12 cellular contexts compared by ENCODE assay signal in genomic region chr14:68675233-68675577, GRCh38.
DNase-seq lines count a peak whose midpoint lies in the region; ATAC-seq and TF ChIP-seq lines count a peak whose summit lies in the region.
"Had no signal": no experiment of that assay in that cellular context is flagged by ENCODE, and none has a peak within 500 bp of the region (broad histone marks: within the 10 kb centered on the region; RNA-seq: fewer than 3 reads in every experiment).

No MANE protein-coding gene starts in this region.

- no peak overlapping the region for H3K4me3 ChIP-seq in tibial artery
- H3K4me3 ChIP-seq: mucosa of descending colon had no signal

- no peaks in the 10 kb centered on the region for H3K27me3 ChIP-seq in tibial artery

- no peak overlapping the region for H3K27ac ChIP-seq in tibial artery

- DNase-seq in HS-5 (ENCODE audit: low read depth) (peak; percentile 68), SW 1271 (lab: John Stamatoyannopoulos, UW) (peak; percentile 76 to 79), glomerular endothelial cell (ENCODE audit: extremely low read depth, low read depth, low spot score) (peak; percentile 68), tibial artery (peak; percentile 7 to 32), DMS53 (lab: John Stamatoyannopoulos, UW) (no peak)
- DNase-seq: activated CD4-positive, alpha-beta T cell treated with anti-CD3 and anti-CD28 coated beads, Interleukin-2, amount 50 U/mL, for 4 hours; activated naive CD4-positive, alpha-beta T cell treated with Interleukin-2 at 50 U/mL for 16 hours; mucosa of descending colon; NCI-H2107; T-helper 17 cell had no signal

- intact Hi-C loops in tibial artery (cut with DNase I; ENCODE audit: low total_unique reads) = no loop called here

- no peaks in the 10 kb centered on the region for H3K9me3 ChIP-seq in tibial artery
- H3K9me3 ChIP-seq: mucosa of descending colon had no signal

- ATAC-seq in HG03196 (IDR thresholded peaks at IDR 0.05; ENCODE audit: unreplicated experiment) = no peak
- no peak for ATAC-seq in GM18907 (IDR thresholded peaks at IDR 0.05; ENCODE audit: unreplicated experiment)
- ATAC-seq: mucosa of descending colon, T-helper 17 cell had no signal

- no peak for TF ChIP-seq CTCF in tibial artery (IDR thresholded peaks at IDR 0.05)

- H3K36me3 ChIP-seq in tibial artery = no peaks in the 10 kb centered on the region

- peaks cover 0 to 32% (median 24%) of the 10 kb centered on the region in 4 donors for H3K4me1 ChIP-seq in tibial artery
